Comparison of ENCODE assay signal across 32 cellular contexts in genomic region chr11:118113031-118113430, GRCh38. TPM values are rescaled to one million over a fixed set of nuclear protein-coding genes. Genes with fewer than 3 reads are reported as not detected.
"Had no signal": no experiment of that assay in that cellular context is flagged by ENCODE, and none has a peak within 500 bp of the region (broad histone marks: within the 10 kb centered on the region; RNA-seq: fewer than 3 reads in every experiment).

No MANE protein-coding gene starts in this region.

- H3K27ac ChIP-seq: neural progenitor cell, neutrophil, pancreas, psoas muscle, right lobe of liver, spleen, suprapubic skin, testis, tibial artery, transverse colon, vagina had no signal

- ATAC-seq: naive thymus-derived CD4-positive, alpha-beta T cell; natural killer cell; pancreas; psoas muscle; right cardiac atrium; right lobe of liver; stimulated activated memory B cell treated with anti-CD40 and anti-IgM and Interleukin-4, amounts not matched to agents 10 μg/mL and 1 μg/mL and 100 μg/mL, for 72 hours; stimulated activated naive CD8-positive, alpha-beta T cell treated with anti-CD3 and anti-CD28 coated beads, Interleukin-15, amount 100 ng/mL, for 72 hours; stimulated activated naive CD8-positive, alpha-beta T cell treated with anti-CD3 and anti-CD28 coated beads, Interleukin-15, Interleukin-2, amounts not matched to agents 100 U/mL and 50 U/mL, for 24 hours had no signal

- H3K4me2 ChIP-seq: neural progenitor cell, smooth muscle cell had no signal

- H3K27me3 ChIP-seq: neural progenitor cell, pancreas, right lobe of liver, testis, transverse colon, vagina had no signal

- H3K4me1 ChIP-seq: pancreas, right lobe of liver, spleen, suprapubic skin, testis, tibial artery, vagina had no signal

- H3K36me3 ChIP-seq: neural progenitor cell, neutrophil, pancreas, right lobe of liver, spleen, suprapubic skin, tibial artery, transverse colon, vagina had no signal

- DNase-seq: naive thymus-derived CD4-positive, alpha-beta T cell; natural killer cell; pancreas; psoas muscle; right cardiac atrium; right lobe of liver; spleen; stimulated activated CD4-positive, alpha-beta T cell treated with anti-CD3 and anti-CD28 coated beads, Interleukin-12 subunit alpha, Interleukin-12 subunit beta, amount 100 ng/mL, for 4 hours; stimulated activated CD4-positive, alpha-beta T cell treated with anti-CD3 and anti-CD28 coated beads, Interleukin-1b, Interleukin-23, amount 100 ng/mL, for 48 hours; stimulated activated CD4-positive, alpha-beta T cell treated with anti-CD3 and anti-CD28 coated beads, Interleukin-4, amount 100 ng/mL, for 1 hour; stimulated activated CD4-positive, alpha-beta T cell treated with anti-CD3 and anti-CD28 coated beads, Interleukin-4, amount 100 ng/mL, for 4 hours; stimulated activated CD8-positive, alpha-beta memory T cell treated with anti-CD3 and anti-CD28 coated beads, Interleukin-4, amount 100 ng/mL, for 48 hours; stimulated activated naive CD4-positive, alpha-beta T cell; stimulated activated naive CD8-positive, alpha-beta T cell treated with anti-CD3 and anti-CD28 coated beads, Interleukin-15, amount 100 ng/mL, for 72 hours; stimulated activated naive CD8-positive, alpha-beta T cell treated with anti-CD3 and anti-CD28 coated beads, Interleukin-15, Interleukin-2, amounts not matched to agents 100 U/mL and 50 U/mL, for 24 hours; substantia nigra; testis; transverse colon had no signal

- FAIRE-seq: pancreas, urothelium cell line had no signal

- H2AFZ ChIP-seq: neural progenitor cell had no signal

- H3K9ac ChIP-seq: neural progenitor cell had no signal

- H3K4me3 ChIP-seq: neural progenitor cell, pancreas, psoas muscle, right lobe of liver, skin epidermis, smooth muscle cell, spleen, suprapubic skin, testis, tibial artery, transverse colon, vagina had no signal

- H3K9me3 ChIP-seq: neutrophil, pancreas, psoas muscle, right lobe of liver, spleen, suprapubic skin, testis, tibial artery, transverse colon, vagina had no signal

RNA-seq across cellular contexts. Expression of gene SMIM35, which starts 26.3 kb away (rescaled TPM):
- total RNA-seq: osteocyte, pancreas, progenitor cell of endocrine pancreas, renal cortical epithelial cell, right cardiac atrium, right lobe of liver, smooth muscle cell, suprapubic skin, transverse colon, vagina had no signal
- polyA plus RNA-seq: neural cell, psoas muscle, right cardiac atrium, smooth muscle cell had no signal

RNA-seq across cellular contexts. Expression of gene TMPRSS4, which starts 36.2 kb away (rescaled TPM):
- total RNA-seq: naive thymus-derived CD4-positive, alpha-beta T cell; natural killer cell; omental fat pad; osteocyte; right cardiac atrium had no signal
- polyA plus RNA-seq: naive thymus-derived CD4-positive, alpha-beta T cell; neural cell; right cardiac atrium; smooth muscle cell had no signal

RNA-seq across cellular contexts. Expression of gene SCN4B, which starts 39.6 kb away (rescaled TPM):
- total RNA-seq: progenitor cell of endocrine pancreas, smooth muscle cell had no signal
- polyA plus RNA-seq: naive thymus-derived CD4-positive, alpha-beta T cell; smooth muscle cell had no signal
